ENCODE assay signal across 16 cellular contexts in the genomic region with DNA sequence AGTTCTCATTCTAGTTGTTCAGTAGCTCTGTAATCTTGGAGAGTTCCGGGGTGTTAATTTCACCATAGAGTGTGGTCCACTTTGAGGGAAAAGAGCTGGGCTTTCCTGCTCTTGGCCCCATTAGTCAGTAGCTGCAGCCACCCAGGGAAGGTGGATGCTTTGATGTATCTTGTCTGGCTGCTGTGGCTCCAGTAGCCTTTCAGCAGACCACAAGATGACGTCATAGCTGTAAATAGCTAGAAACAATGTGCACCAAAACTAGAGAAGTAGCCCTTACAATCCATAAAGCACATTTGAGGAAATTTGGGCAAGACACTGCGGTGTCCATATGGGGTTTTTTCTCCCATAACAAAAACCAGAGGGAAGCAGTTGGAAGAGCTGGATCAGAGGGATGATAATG.
A peak's percentile ranks its signal among the peaks of the same experiment; 100 is the strongest.
DNase-seq lines count a peak whose midpoint lies in the region; ATAC-seq and TF ChIP-seq lines count a peak whose summit lies in the region.
"Had no signal": no experiment of that assay in that cellular context is flagged by ENCODE, and none has a peak within 500 bp of the region (broad histone marks: within the 10 kb centered on the region; RNA-seq: fewer than 3 reads in every experiment).

No MANE protein-coding gene starts in this region.

- TF ChIP-seq CTCF in GM10266 (IDR thresholded peaks at IDR 0.05; ENCODE audit: control insufficient read depth, insufficient read depth, low read depth, missing control alignments) (no peak), NB4 (IDR thresholded peaks at IDR 0.05; ENCODE audit: low read depth, low read length) (no peak), fibroblast of mammary gland (conservative IDR thresholded peaks at IDR 0.05; ENCODE audit: control insufficient read depth, insufficient read depth, low read depth, low read length) (no peak)

- no peak for TF ChIP-seq POLR2A in NB4 (IDR thresholded peaks at IDR 0.05; ENCODE audit: extremely low read depth, insufficient read length)

- CTCF ChIA-PET in HEK293T (lab: Yijun Ruan, JAX): interaction anchor here (1.3 kb wide), 1 partner anchor 14 kb away, joined by 3 read pairs; no protein-coding TSS in a partner anchor

- POLR2A ChIA-PET in HEK293T (lab: Yijun Ruan, JAX): no interaction called here

- ATAC-seq in GM21825 (IDR thresholded peaks at IDR 0.05; ENCODE audit: unreplicated experiment): no peak
- ATAC-seq in HG02642 (IDR thresholded peaks at IDR 0.05; ENCODE audit: poor library complexity, unreplicated experiment): no peak

- DNase-seq in EH (ENCODE audit: low read depth): peak; percentile 8
- DNase-seq in GM10266 (ENCODE audit: extremely low spot score): peak; percentile 7
- peak; percentile 11 for DNase-seq in NB4 (ENCODE audit: low read depth)
- peak; percentile 5 for DNase-seq in fibroblast of mammary gland (ENCODE audit: low read depth)
- DNase-seq in HEK293T (ENCODE audit: extremely low spot score): no peak
- DNase-seq: COR-L47, HCEC 1CT, NCI-H1048, NCI-H1436 treated with DMSO at 0.1 percent for 48 hours, NCI-H2081, NCI-H748 treated with DMSO at 0.1 percent for 48 hours, SHP77, SK-N-SH, T-helper 1 cell had no signal

- H3K4me3 ChIP-seq in NB4 (ENCODE audit: low read depth, low read length) (no peak overlapping the region), fibroblast of mammary gland (ENCODE audit: control insufficient read depth, low read depth, low read length) (no peak overlapping the region)

TF ChIP-seq in HEK293T, 16 proteins besides CTCF, POLR2A, EP300 and RAD21:
- TF ChIP-seq ZNF384 (IDR thresholded peaks at IDR 0.05): no peak
- TF ChIP-seq ARNT (IDR thresholded peaks at IDR 0.05): no peak
- no peak for TF ChIP-seq FOXK2 (IDR thresholded peaks at IDR 0.05)
- TF ChIP-seq ELF4 (IDR thresholded peaks at IDR 0.05): no peak
- no peak for TF ChIP-seq SP1 (IDR thresholded peaks at IDR 0.05)
- no peak for TF ChIP-seq HDGF (IDR thresholded peaks at IDR 0.05; ENCODE audit: borderline replicate concordance)
- no peak for TF ChIP-seq LEF1 (IDR thresholded peaks at IDR 0.05; ENCODE audit: borderline replicate concordance)
- TF ChIP-seq L3MBTL2 (conservative IDR thresholded peaks at IDR 0.05): no peak
- no peak for TF ChIP-seq BHLHE40 (IDR thresholded peaks at IDR 0.05; ENCODE audit: borderline replicate concordance)
- TF ChIP-seq TARDBP (IDR thresholded peaks at IDR 0.05): no peak
- no peak for TF ChIP-seq FOXA1 (IDR thresholded peaks at IDR 0.05)
- no peak for TF ChIP-seq CTBP1 (IDR thresholded peaks at IDR 0.05; ENCODE audit: borderline replicate concordance)
- no peak for TF ChIP-seq NFRKB (IDR thresholded peaks at IDR 0.05)
- no peak for TF ChIP-seq SUZ12 (IDR thresholded peaks at IDR 0.05)
- TF ChIP-seq PKNOX1 (IDR thresholded peaks at IDR 0.05): no peak
- TF ChIP-seq FOXM1 (IDR thresholded peaks at IDR 0.05; ENCODE audit: borderline replicate concordance): no peak
